Comparison of ENCODE assay signal across 10 cellular contexts in the genomic region with DNA sequence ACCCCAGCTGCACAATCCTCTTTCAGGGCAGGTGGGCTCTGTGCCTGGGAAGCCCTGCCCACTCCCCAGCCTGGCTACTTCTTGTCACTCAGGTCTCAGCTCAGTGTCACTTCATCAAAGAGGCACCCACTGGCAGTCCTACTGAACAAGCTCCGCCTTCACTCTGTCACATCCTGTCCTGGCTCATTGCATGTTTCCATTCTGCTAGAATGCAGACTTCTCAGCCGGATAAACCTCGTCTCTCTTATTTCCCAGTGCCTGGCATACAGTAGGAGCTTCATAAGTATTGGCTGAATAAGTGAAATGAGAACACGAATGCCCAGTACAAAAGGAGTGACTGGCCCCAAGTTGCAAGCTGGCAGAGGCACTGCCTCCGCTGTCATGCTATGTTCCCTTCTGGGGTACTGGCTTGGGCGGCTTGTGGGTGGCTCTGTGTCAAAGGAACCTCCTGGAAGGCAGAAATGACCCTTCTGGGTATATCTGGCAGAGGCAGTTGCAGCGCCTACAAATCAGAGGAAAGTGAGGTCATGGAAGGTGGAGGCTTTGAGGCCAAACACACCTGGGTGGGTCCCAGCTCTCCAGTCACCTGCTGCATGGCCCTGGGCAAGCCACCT.
DNase-seq lines count a peak whose midpoint lies in the region; ATAC-seq and TF ChIP-seq lines count a peak whose summit lies in the region.
"Had no signal": no experiment of that assay in that cellular context is flagged by ENCODE, and none has a peak within 500 bp of the region (broad histone marks: within the 10 kb centered on the region; RNA-seq: fewer than 3 reads in every experiment).

No MANE protein-coding gene starts in this region.

- no peak for TF ChIP-seq EP300 in gastroesophageal sphincter (IDR thresholded peaks at IDR 0.05)

- H3K27ac Mint-ChIP-seq in dendritic cell treated with granulocyte-macrophage colony-stimulating factor and Interleukin-4, amounts not matched to agents 40 ng/mL and 50 ng/mL, for 4 days, result peak overlapping the region; percentile 25
- peak overlapping the region; percentile 95 for H3K27ac Mint-ChIP-seq in nephron

- H3K27me3 Mint-ChIP-seq in dendritic cell treated with granulocyte-macrophage colony-stimulating factor and Interleukin-4, amounts not matched to agents 40 ng/mL and 50 ng/mL, for 4 days, result peaks cover 3% of the 10 kb centered on the region
- H3K27me3 Mint-ChIP-seq in nephron (ENCODE audit: low read depth), result peaks cover 18% of the 10 kb centered on the region

- intact Hi-C loops in dendritic cell treated with granulocyte-macrophage colony-stimulating factor and Interleukin-4, amounts not matched to agents 40 ng/mL and 50 ng/mL, for 4 days (cut with micrococcal nuclease), result no loop called here

- H3K4me3 ChIP-seq in gastroesophageal sphincter, result no peak overlapping the region

- no peaks in the 10 kb centered on the region for H3K36me3 Mint-ChIP-seq in dendritic cell treated with granulocyte-macrophage colony-stimulating factor and Interleukin-4, amounts not matched to agents 40 ng/mL and 50 ng/mL, for 4 days (ENCODE audit: low read depth)
- no peaks in the 10 kb centered on the region for H3K36me3 Mint-ChIP-seq in nephron (ENCODE audit: low read depth)
- H3K36me3 Mint-ChIP-seq: naive B cell had no signal

- H3K9me3 ChIP-seq in gastroesophageal sphincter, result no peaks in the 10 kb centered on the region

- H3K4me1 Mint-ChIP-seq in dendritic cell treated with granulocyte-macrophage colony-stimulating factor and Interleukin-4, amounts not matched to agents 40 ng/mL and 50 ng/mL, for 4 days (ENCODE audit: low read depth), result peaks cover 62% of the 10 kb centered on the region
- H3K4me1 Mint-ChIP-seq in nephron, result peaks cover 91% of the 10 kb centered on the region

- no peak for TF ChIP-seq POLR2A in gastroesophageal sphincter (IDR thresholded peaks at IDR 0.05)

- TF ChIP-seq CTCF in nephron (IDR thresholded peaks at IDR 0.05; ENCODE audit: unreplicated experiment in 3 of 3), result no peak
- no peak for TF ChIP-seq CTCF in gastroesophageal sphincter (IDR thresholded peaks at IDR 0.05)

- ATAC-seq in gastroesophageal sphincter (no peak), GM19395 (IDR thresholded peaks at IDR 0.05; ENCODE audit: unreplicated experiment) (no peak)

- H3K4me1 ChIP-seq in gastroesophageal sphincter, result peaks cover 0 to 44% (median 18%) of the 10 kb centered on the region in 3 donors

- 100% methylated on average over 1 of the region's 7 CpGs; no CpG with 5 or more reads in 1 of the 2 donors for WGBS in gastroesophageal sphincter (ENCODE audit: low coverage in 1 of 2), 2 donors

- DNase-seq in Ammon's horn (ENCODE audit: low spot score) (peak; percentile 55), LHCN-M2 (ENCODE audit: low read depth) (peak; percentile 13), NCI-H1694 (lab: John Stamatoyannopoulos, UW) (no peak)
- DNase-seq in central memory CD4-positive, alpha-beta T cell, result no peak
- DNase-seq: MM.1S, naive B cell had no signal

- no peak overlapping the region for H3K4me3 Mint-ChIP-seq in dendritic cell treated with granulocyte-macrophage colony-stimulating factor and Interleukin-4, amounts not matched to agents 40 ng/mL and 50 ng/mL, for 4 days
- peak overlapping the region in 2 of 3 experiments; percentile 33 to 56 for H3K4me3 Mint-ChIP-seq in nephron

- H3K27me3 ChIP-seq in gastroesophageal sphincter, result no peaks in the 10 kb centered on the region

- no peaks in the 10 kb centered on the region for H3K9me3 Mint-ChIP-seq in dendritic cell treated with granulocyte-macrophage colony-stimulating factor and Interleukin-4, amounts not matched to agents 40 ng/mL and 50 ng/mL, for 4 days
- no peaks in the 10 kb centered on the region for H3K9me3 Mint-ChIP-seq in nephron
- H3K9me3 Mint-ChIP-seq: naive B cell had no signal

- no peaks in the 10 kb centered on the region for H3K36me3 ChIP-seq in gastroesophageal sphincter

- peak overlapping the region in 2 of 4 donors; percentile 67 to 74 for H3K27ac ChIP-seq in gastroesophageal sphincter

Comparison
In these comparisons a context has a peak if more than half of its experiments do, and no peak if none do; other contexts are left out.
1. DNase-seq: peak in Ammon's horn (single experiment) and LHCN-M2 (single experiment); none in central memory CD4-positive, alpha-beta T cell (single experiment) and NCI-H1694 (single experiment).